ENCODE assay signal across 16 cellular contexts in genomic region chr9:76516350-76516749, GRCh38. TPM values are rescaled to one million over a fixed set of nuclear protein-coding genes. Genes with fewer than 3 reads are reported as not detected.
DNase-seq lines count a peak whose midpoint lies in the region; ATAC-seq and TF ChIP-seq lines count a peak whose summit lies in the region.
"Had no signal": no experiment of that assay in that cellular context is flagged by ENCODE, and none has a peak within 500 bp of the region (broad histone marks: within the 10 kb centered on the region; RNA-seq: fewer than 3 reads in every experiment).

No MANE protein-coding gene starts in this region.

- H3K9me3 Mint-ChIP-seq in activated CD4-positive, alpha-beta T cell treated with anti-CD3 and anti-CD28 coated beads for 36 hours (ENCODE audit: low read depth) = peaks cover 2% of the 10 kb centered on the region
- H3K9me3 Mint-ChIP-seq in activated CD4-positive, alpha-beta T cell treated with anti-CD3 and anti-CD28 coated beads, Interleukin-2, amount 10 ng/mL, durations not matched to agents 7 days and 5 days = no peaks in the 10 kb centered on the region
- peaks cover 0 to 9% (median 0%) of the 10 kb centered on the region in 11 donors for H3K9me3 Mint-ChIP-seq in naive thymus-derived CD4-positive, alpha-beta T cell

- H3K27ac ChIP-seq in SJCRH30 = no peak overlapping the region
- H3K27ac ChIP-seq in naive thymus-derived CD4-positive, alpha-beta T cell (ENCODE audit: low read depth, low read length) = no peak overlapping the region
- H3K27ac ChIP-seq in coronary artery = no peak overlapping the region
- H3K27ac ChIP-seq: KMS-11, pancreas had no signal

- H3K27ac Mint-ChIP-seq in activated CD4-positive, alpha-beta T cell treated with anti-CD3 and anti-CD28 coated beads for 36 hours = no peak overlapping the region
- H3K27ac Mint-ChIP-seq in activated CD4-positive, alpha-beta T cell treated with anti-CD3 and anti-CD28 coated beads, Interleukin-2, amount 10 ng/mL, durations not matched to agents 7 days and 5 days = no peak overlapping the region
- H3K27ac Mint-ChIP-seq in naive thymus-derived CD4-positive, alpha-beta T cell = no peak overlapping the region
- H3K27ac Mint-ChIP-seq: activated naive CD4-positive, alpha-beta T cell treated with anti-CD3 and anti-CD28 coated beads, Interleukin-2, amount 50 U/mL, for 72 hours; H9 had no signal

- CTCF ChIA-PET in activated CD4-positive, alpha-beta T cell treated with anti-CD3 and anti-CD28 coated beads for 36 hours (lab: Charles Lee) = interaction anchor here (0.6 kb wide), 1 partner anchor 1920 kb away, joined by 4 read pairs; no protein-coding TSS in a partner anchor
- CTCF ChIA-PET in activated CD4-positive, alpha-beta T cell treated with anti-CD3 and anti-CD28 coated beads, Interleukin-2, amount 10 ng/mL, durations not matched to agents 7 days and 5 days (lab: Charles Lee) = no interaction called here
- CTCF ChIA-PET in naive thymus-derived CD4-positive, alpha-beta T cell (lab: Charles Lee) = interaction anchor here (0.6 kb wide), 1 partner anchor 10 kb away, joined by 3 read pairs; no protein-coding TSS in a partner anchor

- H3K36me3 Mint-ChIP-seq in activated CD4-positive, alpha-beta T cell treated with anti-CD3 and anti-CD28 coated beads for 36 hours (ENCODE audit: low read depth) = no peaks in the 10 kb centered on the region
- no peaks in the 10 kb centered on the region for H3K36me3 Mint-ChIP-seq in activated CD4-positive, alpha-beta T cell treated with anti-CD3 and anti-CD28 coated beads, Interleukin-2, amount 10 ng/mL, durations not matched to agents 7 days and 5 days (ENCODE audit: low read depth)
- no peaks in the 10 kb centered on the region for H3K36me3 Mint-ChIP-seq in naive thymus-derived CD4-positive, alpha-beta T cell
- H3K36me3 Mint-ChIP-seq: activated naive CD4-positive, alpha-beta T cell treated with anti-CD3 and anti-CD28 coated beads, Interleukin-2, amount 50 U/mL, for 72 hours had no signal

- H3K4me3 ChIP-seq in SJCRH30 = no peak overlapping the region
- H3K4me3 ChIP-seq in naive thymus-derived CD4-positive, alpha-beta T cell (ENCODE audit: low read length) = no peak overlapping the region
- no peak overlapping the region for H3K4me3 ChIP-seq in coronary artery
- H3K4me3 ChIP-seq: pancreas had no signal

- peaks cover 4% of the 10 kb centered on the region for H3K27me3 Mint-ChIP-seq in activated CD4-positive, alpha-beta T cell treated with anti-CD3 and anti-CD28 coated beads for 36 hours
- peaks cover 3% of the 10 kb centered on the region for H3K27me3 Mint-ChIP-seq in activated CD4-positive, alpha-beta T cell treated with anti-CD3 and anti-CD28 coated beads, Interleukin-2, amount 10 ng/mL, durations not matched to agents 7 days and 5 days
- H3K27me3 Mint-ChIP-seq in naive thymus-derived CD4-positive, alpha-beta T cell = peaks cover 10 to 32% (median 15%) of the 10 kb centered on the region in 5 donors

- POLR2A ChIA-PET in activated CD4-positive, alpha-beta T cell treated with anti-CD3 and anti-CD28 coated beads for 36 hours (lab: Charles Lee) = no interaction called here
- POLR2A ChIA-PET in activated CD4-positive, alpha-beta T cell treated with anti-CD3 and anti-CD28 coated beads, Interleukin-2, amount 10 ng/mL, durations not matched to agents 7 days and 5 days (lab: Charles Lee) = no interaction called here
- POLR2A ChIA-PET in naive thymus-derived CD4-positive, alpha-beta T cell (lab: Charles Lee) = no interaction called here

- peak; percentile 16 for ATAC-seq in activated CD4-positive, alpha-beta T cell treated with anti-CD3 and anti-CD28 coated beads for 36 hours
- peak; percentile 39 for ATAC-seq in HG02884 (IDR thresholded peaks at IDR 0.05; ENCODE audit: unreplicated experiment)
- peak; percentile 18 for ATAC-seq in naive thymus-derived CD4-positive, alpha-beta T cell
- ATAC-seq in HG03457 (IDR thresholded peaks at IDR 0.05; ENCODE audit: unreplicated experiment) = no peak
- ATAC-seq in HG03196 (IDR thresholded peaks at IDR 0.05; ENCODE audit: unreplicated experiment) = no peak
- ATAC-seq: activated naive CD4-positive, alpha-beta T cell treated with anti-CD3 and anti-CD28 coated beads, Interleukin-2, amount 50 U/mL, for 72 hours; Panc1; pancreas had no signal

- no peaks in the 10 kb centered on the region for H3K9me3 ChIP-seq in SJCRH30 (replicated peaks)
- H3K9me3 ChIP-seq in naive thymus-derived CD4-positive, alpha-beta T cell (ENCODE audit: control insufficient read depth in 2 of 3, low read length in 3 of 3) = no peaks in the 10 kb centered on the region
- H3K9me3 ChIP-seq: pancreas had no signal

- no peaks in the 10 kb centered on the region for H3K27me3 ChIP-seq in SJCRH30
- H3K27me3 ChIP-seq in naive thymus-derived CD4-positive, alpha-beta T cell (ENCODE audit: control insufficient read depth in 2 of 2, insufficient read depth in 2 of 2, low read length in 2 of 2) = peaks cover 0 to 3% of the 10 kb centered on the region in 2 donors
- H3K27me3 ChIP-seq: pancreas had no signal

- H3K4me3 Mint-ChIP-seq in activated CD4-positive, alpha-beta T cell treated with anti-CD3 and anti-CD28 coated beads for 36 hours = no peak overlapping the region
- no peak overlapping the region for H3K4me3 Mint-ChIP-seq in activated CD4-positive, alpha-beta T cell treated with anti-CD3 and anti-CD28 coated beads, Interleukin-2, amount 10 ng/mL, durations not matched to agents 7 days and 5 days
- no peak overlapping the region for H3K4me3 Mint-ChIP-seq in naive thymus-derived CD4-positive, alpha-beta T cell
- H3K4me3 Mint-ChIP-seq: H9 had no signal

- TF ChIP-seq CTCF in coronary artery (IDR thresholded peaks at IDR 0.05) = no peak

- H3K4me1 Mint-ChIP-seq in activated CD4-positive, alpha-beta T cell treated with anti-CD3 and anti-CD28 coated beads for 36 hours = peaks cover 6% of the 10 kb centered on the region
- H3K4me1 Mint-ChIP-seq in activated CD4-positive, alpha-beta T cell treated with anti-CD3 and anti-CD28 coated beads, Interleukin-2, amount 10 ng/mL, durations not matched to agents 7 days and 5 days = no peaks in the 10 kb centered on the region
- H3K4me1 Mint-ChIP-seq in naive thymus-derived CD4-positive, alpha-beta T cell = no peaks in the 10 kb centered on the region
- H3K4me1 Mint-ChIP-seq: H9 had no signal

- H3K4me1 ChIP-seq in SJCRH30 = peaks cover 9% of the 10 kb centered on the region; the same call in 1 of the 2 replicates
- no peaks in the 10 kb centered on the region for H3K4me1 ChIP-seq in naive thymus-derived CD4-positive, alpha-beta T cell (ENCODE audit: control insufficient read depth in 2 of 2, insufficient read depth in 2 of 2, low read length in 2 of 2)
- H3K4me1 ChIP-seq: pancreas had no signal

- intact Hi-C loops in activated CD4-positive, alpha-beta T cell treated with anti-CD3 and anti-CD28 coated beads for 36 hours (cut with DNase I, micrococcal nuclease) = loop anchor here in 1 of 2 experiments (5.0 kb wide), 1 partner anchor 114 kb away; no protein-coding TSS in a partner anchor
- intact Hi-C loops in naive thymus-derived CD4-positive, alpha-beta T cell (cut with micrococcal nuclease) = no loop called here

- DNase-seq in activated CD4-positive, alpha-beta T cell treated with anti-CD3 and anti-CD28 coated beads for 36 hours = peak; percentile 16
- DNase-seq in activated CD4-positive, alpha-beta T cell treated with anti-CD3 and anti-CD28 coated beads, Interleukin-2, amount 10 ng/mL, durations not matched to agents 7 days and 5 days = no peak
- DNase-seq in SJCRH30 (peak; percentile 20 to 42), coronary artery (ENCODE audit: low spot score) (no peak)
- no peak for DNase-seq in naive thymus-derived CD4-positive, alpha-beta T cell
- DNase-seq: DMS 273 treated with DMSO at 0.1 percent for 48 hours; H9; NCI-H2171; pancreas; stimulated activated CD4-positive, alpha-beta T cell treated with anti-CD3 and anti-CD28 coated beads, Interleukin-12 subunit alpha, Interleukin-12 subunit beta, amount 100 ng/mL, for 4 hours had no signal

- no peaks in the 10 kb centered on the region for H3K36me3 ChIP-seq in SJCRH30
- no peaks in the 10 kb centered on the region for H3K36me3 ChIP-seq in naive thymus-derived CD4-positive, alpha-beta T cell (ENCODE audit: control insufficient read depth in 2 of 3, insufficient read depth in 3 of 3, low read length in 3 of 3)
- H3K36me3 ChIP-seq: pancreas had no signal

RNA-seq across cellular contexts. Expression of gene GCNT1, which starts 57.4 kb away (rescaled TPM):
- total RNA-seq in activated CD4-positive, alpha-beta T cell treated with anti-CD3 and anti-CD28 coated beads for 36 hours = 1 to 10 TPM; 4.2 to 4.6 TPM
- 1 to 10 TPM; 4.6 to 8.9 TPM for total RNA-seq in activated CD4-positive, alpha-beta T cell treated with anti-CD3 and anti-CD28 coated beads, Interleukin-2, amount 10 ng/mL, durations not matched to agents 7 days and 5 days
- total RNA-seq in SJCRH30 (2014; rRNA removed; shearing (Covaris generic)) = 10.1 and 14.0 TPM in 2 replicates
- 1 to 10 TPM; 1.4 to 8.9 (median 1.7) TPM for total RNA-seq in naive thymus-derived CD4-positive, alpha-beta T cell
- 1 to 10 TPM in 1 of 2 donors, under 1 TPM in 1; 0.70 to 2.9 TPM for polyA plus RNA-seq in naive thymus-derived CD4-positive, alpha-beta T cell

Comparison
In these comparisons a context has a peak if more than half of its experiments do, and no peak if none do; other contexts are left out.
1. DNase-seq: peak in activated CD4-positive, alpha-beta T cell treated with anti-CD3 and anti-CD28 coated beads for 36 hours (single experiment) and SJCRH30 (2 of 2); none in activated CD4-positive, alpha-beta T cell treated with anti-CD3 and anti-CD28 coated beads, Interleukin-2, amount 10 ng/mL, durations not matched to agents 7 days and 5 days (single experiment), naive thymus-derived CD4-positive, alpha-beta T cell (0 of 9) and coronary artery (single experiment).
2. ATAC-seq: peak in activated CD4-positive, alpha-beta T cell treated with anti-CD3 and anti-CD28 coated beads for 36 hours (single experiment), HG02884 (single experiment) and naive thymus-derived CD4-positive, alpha-beta T cell (single experiment); none in HG03457 (single experiment) and HG03196 (single experiment).